ENCODE assay signal across 13 cellular contexts in genomic region chr7:10237306-10237705, GRCh38.
DNase-seq lines count a peak whose midpoint lies in the region; ATAC-seq and TF ChIP-seq lines count a peak whose summit lies in the region.
"Had no signal": no experiment of that assay in that cellular context is flagged by ENCODE, and none has a peak within 500 bp of the region (broad histone marks: within the 10 kb centered on the region; RNA-seq: fewer than 3 reads in every experiment).

No MANE protein-coding gene starts in this region.

- H3K9me3 ChIP-seq in RWPE2 (ENCODE audit: severe bottlenecking) (no peaks in the 10 kb centered on the region), Karpas-422 (ENCODE audit: low read length) (no peaks in the 10 kb centered on the region; the same call in 1 of the 2 replicates)

- H3K36me3 Mint-ChIP-seq in activated T-helper 17 cell treated with anti-CD3 and anti-CD28 coated beads, Interleukin-2, amount 50 U/mL, for 72 hours (ENCODE audit: low read depth): no peaks in the 10 kb centered on the region
- no peaks in the 10 kb centered on the region for H3K36me3 Mint-ChIP-seq in activated T-cell treated with anti-CD3 and anti-CD28 coated beads, Interleukin-2, amount 50 U/mL, for 4 hours (ENCODE audit: insufficient read depth)

- DNase-seq in H4 (ENCODE audit: low spot score) (peak; percentile 99), RWPE2 (ENCODE audit: low spot score) (no peak), fibroblast of gingiva (ENCODE audit: low read depth) (peak; percentile 49), mesendoderm (peak; percentile 73), Karpas-422 (no peak), cerebellar cortex (ENCODE audit: low spot score) (no peak)
- no peak for DNase-seq in activated T-cell treated with anti-CD3 and anti-CD28 coated beads, Interleukin-2, amount 50 U/mL, for 4 hours
- DNase-seq: activated CD8-positive, alpha-beta memory T cell treated with anti-CD3 and anti-CD28 coated beads, Interleukin-2, amount 50 U/mL, for 4 hours; left colon; PC-9; WERI-Rb-1 had no signal

- H3K4me2 ChIP-seq in mesendoderm (ENCODE audit: low read length) (no peak overlapping the region), Karpas-422 (ENCODE audit: low read depth, low read length, poor library complexity, severe bottlenecking) (no peak overlapping the region)
- H3K4me2 ChIP-seq: PC-9 had no signal

- H3K9ac ChIP-seq in mesendoderm (ENCODE audit: low read length) (no peak overlapping the region), Karpas-422 (ENCODE audit: low read length) (no peak overlapping the region)

- no peak overlapping the region for H4K8ac ChIP-seq in mesendoderm (ENCODE audit: low read depth, low read length)

- H3K27ac ChIP-seq in RWPE2 (ENCODE audit: poor library complexity, severe bottlenecking): no peak overlapping the region
- no peak overlapping the region for H3K27ac ChIP-seq in mesendoderm (ENCODE audit: low read depth, low read length)
- no peak overlapping the region for H3K27ac ChIP-seq in Karpas-422 (ENCODE audit: low read length)
- H3K27ac ChIP-seq: C4-2B, PC-9, WERI-Rb-1 had no signal

- no peak overlapping the region for H3K18ac ChIP-seq in mesendoderm (ENCODE audit: low read length)

- no peak overlapping the region for H2AFZ ChIP-seq in Karpas-422 (ENCODE audit: low read length)
- H2AFZ ChIP-seq: PC-9 had no signal

- no peaks in the 10 kb centered on the region for H3K9me2 ChIP-seq in Karpas-422 (replicated peaks; ENCODE audit: insufficient read depth, low read length)

- H3K36me3 ChIP-seq in RWPE2 (ENCODE audit: low read depth): no peaks in the 10 kb centered on the region
- H3K36me3 ChIP-seq in mesendoderm (ENCODE audit: control insufficient read depth, insufficient read depth, low read length): no peaks in the 10 kb centered on the region
- no peaks in the 10 kb centered on the region for H3K36me3 ChIP-seq in Karpas-422 (ENCODE audit: insufficient read depth, low read length)
- H3K36me3 ChIP-seq: WERI-Rb-1 had no signal

- H3K27me3 Mint-ChIP-seq in activated T-helper 17 cell treated with anti-CD3 and anti-CD28 coated beads, Interleukin-2, amount 50 U/mL, for 72 hours: no peaks in the 10 kb centered on the region
- H3K27me3 Mint-ChIP-seq in activated T-cell treated with anti-CD3 and anti-CD28 coated beads, Interleukin-2, amount 50 U/mL, for 4 hours (ENCODE audit: low read depth): no peaks in the 10 kb centered on the region

- TF ChIP-seq CTCF in RWPE2 (IDR thresholded peaks at IDR 0.05; ENCODE audit: poor library complexity, severe bottlenecking): no peak

- H3K56ac ChIP-seq in mesendoderm (ENCODE audit: low read length): no peak overlapping the region

- H3K4ac ChIP-seq in mesendoderm (ENCODE audit: low read depth, low read length): no peak overlapping the region

- H3K27ac Mint-ChIP-seq in activated T-helper 17 cell treated with anti-CD3 and anti-CD28 coated beads, Interleukin-2, amount 50 U/mL, for 72 hours: no peak overlapping the region

- no peaks in the 10 kb centered on the region for H3K4me1 Mint-ChIP-seq in activated T-helper 17 cell treated with anti-CD3 and anti-CD28 coated beads, Interleukin-2, amount 50 U/mL, for 72 hours
- no peaks in the 10 kb centered on the region for H3K4me1 Mint-ChIP-seq in activated T-cell treated with anti-CD3 and anti-CD28 coated beads, Interleukin-2, amount 50 U/mL, for 4 hours (ENCODE audit: low read depth)

- H2AK5ac ChIP-seq in mesendoderm (ENCODE audit: low read length): no peak overlapping the region

- H3K79me1 ChIP-seq in mesendoderm (ENCODE audit: low read length): no peaks in the 10 kb centered on the region

- H3K23ac ChIP-seq in mesendoderm (ENCODE audit: low read length): no peak overlapping the region

- H2BK5ac ChIP-seq in mesendoderm (ENCODE audit: low read length): no peak overlapping the region

- no peaks in the 10 kb centered on the region for H4K20me1 ChIP-seq in Karpas-422 (ENCODE audit: insufficient read depth, low read depth, low read length)

- WGBS in mesendoderm (ENCODE audit: extremely low coverage, insufficient coverage, low lambda C conversion rate): no CpG with 5 or more reads among the region's 2 CpGs

- no peak overlapping the region for H2BK15ac ChIP-seq in mesendoderm (replicated peaks; ENCODE audit: low read depth)

- H3K4me3 Mint-ChIP-seq in activated T-helper 17 cell treated with anti-CD3 and anti-CD28 coated beads, Interleukin-2, amount 50 U/mL, for 72 hours: no peak overlapping the region
- no peak overlapping the region for H3K4me3 Mint-ChIP-seq in activated T-cell treated with anti-CD3 and anti-CD28 coated beads, Interleukin-2, amount 50 U/mL, for 4 hours

- H2BK120ac ChIP-seq in mesendoderm (ENCODE audit: low read depth, low read length): no peak overlapping the region

- H3K4me1 ChIP-seq in RWPE2 (ENCODE audit: insufficient read depth, poor library complexity, severe bottlenecking): no peaks in the 10 kb centered on the region
- peaks cover 2% of the 10 kb centered on the region for H3K4me1 ChIP-seq in mesendoderm (ENCODE audit: control insufficient read depth, low read depth, low read length)
- H3K4me1 ChIP-seq in Karpas-422 (ENCODE audit: low read length): no peaks in the 10 kb centered on the region

- H3K79me2 ChIP-seq in mesendoderm (ENCODE audit: control insufficient read depth, insufficient read depth, low read length) (no peaks in the 10 kb centered on the region), Karpas-422 (ENCODE audit: low read length) (no peaks in the 10 kb centered on the region)

- H3K4me3 ChIP-seq in RWPE2 (ENCODE audit: severe bottlenecking): no peak overlapping the region
- H3K4me3 ChIP-seq in mesendoderm (ENCODE audit: low read length): no peak overlapping the region
- no peak overlapping the region for H3K4me3 ChIP-seq in Karpas-422 (ENCODE audit: low read length)
- H3K4me3 ChIP-seq: PC-9 had no signal

- H4K5ac ChIP-seq in mesendoderm (ENCODE audit: low read length): no peak overlapping the region

- ATAC-seq in RWPE2 (ENCODE audit: low read depth): peak; percentile 63; the same call in 2 of the 3 replicates
- ATAC-seq in activated T-helper 17 cell treated with anti-CD3 and anti-CD28 coated beads, Interleukin-2, amount 50 U/mL, for 72 hours (replicated peaks): no peak
- no peak for ATAC-seq in activated T-cell treated with anti-CD3 and anti-CD28 coated beads, Interleukin-2, amount 50 U/mL, for 4 hours
- ATAC-seq: left colon had no signal

- H3K9me3 Mint-ChIP-seq in activated T-helper 17 cell treated with anti-CD3 and anti-CD28 coated beads, Interleukin-2, amount 50 U/mL, for 72 hours: peaks cover 10% of the 10 kb centered on the region
- peaks cover 9% of the 10 kb centered on the region for H3K9me3 Mint-ChIP-seq in activated T-cell treated with anti-CD3 and anti-CD28 coated beads, Interleukin-2, amount 50 U/mL, for 4 hours

- H3K27me3 ChIP-seq in RWPE2 (ENCODE audit: insufficient read depth, poor library complexity, severe bottlenecking): no peaks in the 10 kb centered on the region
- H3K27me3 ChIP-seq in mesendoderm (ENCODE audit: insufficient read depth, low read length, poor library complexity): no peaks in the 10 kb centered on the region
- H3K27me3 ChIP-seq in Karpas-422 (ENCODE audit: low read length): no peaks in the 10 kb centered on the region

Comparison
In these comparisons a context has a peak if more than half of its experiments do, and no peak if none do; other contexts are left out.
1. DNase-seq: peak in H4 (single experiment), fibroblast of gingiva (single experiment) and mesendoderm (single experiment); none in RWPE2 (single experiment), Karpas-422 (single experiment), cerebellar cortex (single experiment) and activated T-cell treated with anti-CD3 and anti-CD28 coated beads, Interleukin-2, amount 50 U/mL, for 4 hours (single experiment).